ENCODE assay signal across 11 cellular contexts in genomic region chr1:25727026-25727818, GRCh38.
A peak's percentile ranks its signal among the peaks of the same experiment; 100 is the strongest.
DNase-seq lines count a peak whose midpoint lies in the region; ATAC-seq and TF ChIP-seq lines count a peak whose summit lies in the region.
"Had no signal": no experiment of that assay in that cellular context is flagged by ENCODE, and none has a peak within 500 bp of the region (broad histone marks: within the 10 kb centered on the region; RNA-seq: fewer than 3 reads in every experiment).

No MANE protein-coding gene starts in this region.

- H3K4me1 ChIP-seq in naive thymus-derived CD4-positive, alpha-beta T cell (ENCODE audit: control insufficient read depth in 2 of 2, insufficient read depth in 2 of 2, low read length in 2 of 2), result peaks cover 15 to 76% of the 10 kb centered on the region in 2 donors
- peaks cover 0 to 22% (median 13%) of the 10 kb centered on the region in 4 donors for H3K4me1 ChIP-seq in tibial artery

- H3K27me3 ChIP-seq in naive thymus-derived CD4-positive, alpha-beta T cell (ENCODE audit: control insufficient read depth in 2 of 2, insufficient read depth in 2 of 2, low read length in 2 of 2), result no peaks in the 10 kb centered on the region
- H3K27me3 ChIP-seq in tibial artery, result no peaks in the 10 kb centered on the region
- H3K27me3 ChIP-seq: testis had no signal

- ATAC-seq in WTC11 (no peak), HG03571 (IDR thresholded peaks at IDR 0.05; ENCODE audit: unreplicated experiment) (no peak)
- ATAC-seq in naive thymus-derived CD4-positive, alpha-beta T cell, result no peak

- H3K9me3 Mint-ChIP-seq in WTC11, result no peaks in the 10 kb centered on the region
- H3K9me3 Mint-ChIP-seq in glutamatergic neuron (ENCODE audit: unreplicated experiment), result peaks cover 2% of the 10 kb centered on the region
- H3K9me3 Mint-ChIP-seq in naive thymus-derived CD4-positive, alpha-beta T cell, result no peaks in the 10 kb centered on the region
- H3K9me3 Mint-ChIP-seq in T-helper 2 cell treated with Interferon-gamma antibody and Interleukin-4, amounts not matched to agents 5 μg/mL and 100 μg/mL, for 36 hours, result no peaks in the 10 kb centered on the region
- H3K9me3 Mint-ChIP-seq: activated naive CD8-positive, alpha-beta T cell treated with anti-CD3 and anti-CD28 coated beads, Interleukin-2, amount 10 ng/mL, durations not matched to agents 7 days and 5 days had no signal

- H3K4me1 Mint-ChIP-seq in WTC11 (peaks cover 49% of the 10 kb centered on the region), glutamatergic neuron (ENCODE audit: low read depth, unreplicated experiment) (peaks cover 29% of the 10 kb centered on the region)
- peaks cover 31 to 100% (median 91%) of the 10 kb centered on the region in 7 donors for H3K4me1 Mint-ChIP-seq in naive thymus-derived CD4-positive, alpha-beta T cell
- H3K4me1 Mint-ChIP-seq in T-helper 2 cell treated with Interferon-gamma antibody and Interleukin-4, amounts not matched to agents 5 μg/mL and 100 μg/mL, for 36 hours (ENCODE audit: low read depth), result peaks cover 4% of the 10 kb centered on the region

- no peaks in the 10 kb centered on the region for H3K9me3 ChIP-seq in naive thymus-derived CD4-positive, alpha-beta T cell (ENCODE audit: control insufficient read depth in 2 of 3, low read length in 3 of 3)
- H3K9me3 ChIP-seq in tibial artery, result no peaks in the 10 kb centered on the region
- H3K9me3 ChIP-seq: testis had no signal

- H3K36me3 Mint-ChIP-seq in WTC11, result no peaks in the 10 kb centered on the region
- no peaks in the 10 kb centered on the region for H3K36me3 Mint-ChIP-seq in glutamatergic neuron (ENCODE audit: unreplicated experiment)
- peaks cover 3 to 31% (median 7%) of the 10 kb centered on the region in 5 donors for H3K36me3 Mint-ChIP-seq in naive thymus-derived CD4-positive, alpha-beta T cell
- H3K36me3 Mint-ChIP-seq in T-helper 2 cell treated with Interferon-gamma antibody and Interleukin-4, amounts not matched to agents 5 μg/mL and 100 μg/mL, for 36 hours (ENCODE audit: low read depth), result no peaks in the 10 kb centered on the region

- H3K36me3 ChIP-seq in naive thymus-derived CD4-positive, alpha-beta T cell (ENCODE audit: control insufficient read depth in 2 of 3, insufficient read depth in 3 of 3, low read length in 3 of 3), result peaks cover 0 to 10% (median 0%) of the 10 kb centered on the region in 3 experiments
- H3K36me3 ChIP-seq in tibial artery, result no peaks in the 10 kb centered on the region

- CTCF ChIA-PET in WTC11 (lab: Charles Lee), result interaction anchor here (0.9 to 2.6 kb wide), 7 partner anchors 17 to 119 kb away, joined by 3 to 9 read pairs (median 4); no protein-coding TSS in a partner anchor
- CTCF ChIA-PET in naive thymus-derived CD4-positive, alpha-beta T cell (lab: Charles Lee), result interaction anchor here (0.6 kb wide), 3 partner anchors 50 to 1044 kb away, joined by 3 to 4 read pairs (median 3); no protein-coding TSS in a partner anchor

- H3K27me3 Mint-ChIP-seq in WTC11 (ENCODE audit: low read depth) (no peaks in the 10 kb centered on the region), glutamatergic neuron (ENCODE audit: unreplicated experiment) (peaks cover 2% of the 10 kb centered on the region)
- H3K27me3 Mint-ChIP-seq in naive thymus-derived CD4-positive, alpha-beta T cell, result peaks cover 0 to 62% (median 0%) of the 10 kb centered on the region in 5 donors
- H3K27me3 Mint-ChIP-seq in T-helper 2 cell treated with Interferon-gamma antibody and Interleukin-4, amounts not matched to agents 5 μg/mL and 100 μg/mL, for 36 hours (ENCODE audit: low read depth), result peaks cover 55% of the 10 kb centered on the region

- H3K27ac ChIP-seq in naive thymus-derived CD4-positive, alpha-beta T cell (ENCODE audit: low read depth, low read length), result no peak overlapping the region
- H3K27ac ChIP-seq in tibial artery, result peak overlapping the region; percentile 31 to 47

- H3K4me3 ChIP-seq in naive thymus-derived CD4-positive, alpha-beta T cell (ENCODE audit: low read length), result no peak overlapping the region
- no peak overlapping the region for H3K4me3 ChIP-seq in tibial artery
- H3K4me3 ChIP-seq: testis had no signal

- POLR2A ChIA-PET in WTC11 (lab: Charles Lee), result interaction anchor here (0.6 kb wide), 1 partner anchor 683 kb away, joined by 3 read pairs; no protein-coding TSS in a partner anchor
- POLR2A ChIA-PET in naive thymus-derived CD4-positive, alpha-beta T cell (lab: Charles Lee), result interaction anchor here (1.5 kb wide), 1 partner anchor 13 kb away, joined by 4 read pairs; no protein-coding TSS in a partner anchor

- TF ChIP-seq CTCF in WTC11 (IDR thresholded peaks at IDR 0.05) (no peak), glutamatergic neuron (IDR thresholded peaks at IDR 0.05; ENCODE audit: partially characterized antibody, unreplicated experiment) (no peak), tibial artery (IDR thresholded peaks at IDR 0.05) (no peak)

- DNase-seq in WTC11 (ENCODE audit: low spot score) (no peak), glutamatergic neuron (no peak), tibial artery (no peak), HK-2 (ENCODE audit: unreplicated experiment) (no peak), NCI-H1105 treated with DMSO at 0.1 percent for 48 hours (lab: John Stamatoyannopoulos, UW) (no peak)
- no peak for DNase-seq in naive thymus-derived CD4-positive, alpha-beta T cell
- DNase-seq in T-helper 2 cell treated with Interferon-gamma antibody and Interleukin-4, amounts not matched to agents 5 μg/mL and 100 μg/mL, for 36 hours (ENCODE audit: low spot score), result no peak
- DNase-seq: activated naive CD8-positive, alpha-beta T cell treated with anti-CD3 and anti-CD28 coated beads, Interleukin-2, amount 10 ng/mL, durations not matched to agents 7 days and 5 days; T-helper 9 cell had no signal

- H3K4me3 Mint-ChIP-seq in WTC11 (no peak overlapping the region), glutamatergic neuron (ENCODE audit: unreplicated experiment) (peak overlapping the region; percentile 52)
- H3K4me3 Mint-ChIP-seq in naive thymus-derived CD4-positive, alpha-beta T cell, result peak overlapping the region in 9 of 10 donors; percentile 19 to 76 (median 45)
- no peak overlapping the region for H3K4me3 Mint-ChIP-seq in T-helper 2 cell treated with Interferon-gamma antibody and Interleukin-4, amounts not matched to agents 5 μg/mL and 100 μg/mL, for 36 hours
- H3K4me3 Mint-ChIP-seq: activated naive CD8-positive, alpha-beta T cell treated with anti-CD3 and anti-CD28 coated beads, Interleukin-2, amount 10 ng/mL, durations not matched to agents 7 days and 5 days had no signal

- H3K27ac Mint-ChIP-seq in WTC11 (peak overlapping the region; percentile 93), glutamatergic neuron (ENCODE audit: unreplicated experiment) (peak overlapping the region; percentile 87)
- H3K27ac Mint-ChIP-seq in naive thymus-derived CD4-positive, alpha-beta T cell, result peak overlapping the region in 8 of 9 donors; percentile 54 to 94 (median 79)
- no peak overlapping the region for H3K27ac Mint-ChIP-seq in T-helper 2 cell treated with Interferon-gamma antibody and Interleukin-4, amounts not matched to agents 5 μg/mL and 100 μg/mL, for 36 hours
- H3K27ac Mint-ChIP-seq: activated naive CD8-positive, alpha-beta T cell treated with anti-CD3 and anti-CD28 coated beads, Interleukin-2, amount 10 ng/mL, durations not matched to agents 7 days and 5 days had no signal

- intact Hi-C loops in naive thymus-derived CD4-positive, alpha-beta T cell (cut with micrococcal nuclease), result no loop called here
- intact Hi-C loops in tibial artery (cut with DNase I; ENCODE audit: low total_unique reads), result no loop called here

TF ChIP-seq in WTC11, 78 proteins besides CTCF, POLR2A, EP300 and RAD21 (continues in another document):
- no peak for TF ChIP-seq ERG (CRISPR knock-in tag; IDR thresholded peaks at IDR 0.05)
- TF ChIP-seq HMGA2 (CRISPR knock-in tag; IDR thresholded peaks at IDR 0.05), result no peak
- TF ChIP-seq ZBTB43 (CRISPR knock-in tag; IDR thresholded peaks at IDR 0.05), result no peak
- no peak for TF ChIP-seq ATF1 (CRISPR knock-in tag; IDR thresholded peaks at IDR 0.05)
- no peak for TF ChIP-seq ZNF512 (CRISPR knock-in tag; IDR thresholded peaks at IDR 0.05; ENCODE audit: borderline replicate concordance)

Comparison
In these comparisons a context has a peak if more than half of its experiments do, and no peak if none do; other contexts are left out.
1. H3K4me3 Mint-ChIP-seq: peak in glutamatergic neuron (single experiment) and naive thymus-derived CD4-positive, alpha-beta T cell (9 of 10); none in WTC11 (single experiment) and T-helper 2 cell treated with Interferon-gamma antibody and Interleukin-4, amounts not matched to agents 5 μg/mL and 100 μg/mL, for 36 hours (single experiment).